14 cellular contexts compared by ENCODE assay signal in the genomic region with DNA sequence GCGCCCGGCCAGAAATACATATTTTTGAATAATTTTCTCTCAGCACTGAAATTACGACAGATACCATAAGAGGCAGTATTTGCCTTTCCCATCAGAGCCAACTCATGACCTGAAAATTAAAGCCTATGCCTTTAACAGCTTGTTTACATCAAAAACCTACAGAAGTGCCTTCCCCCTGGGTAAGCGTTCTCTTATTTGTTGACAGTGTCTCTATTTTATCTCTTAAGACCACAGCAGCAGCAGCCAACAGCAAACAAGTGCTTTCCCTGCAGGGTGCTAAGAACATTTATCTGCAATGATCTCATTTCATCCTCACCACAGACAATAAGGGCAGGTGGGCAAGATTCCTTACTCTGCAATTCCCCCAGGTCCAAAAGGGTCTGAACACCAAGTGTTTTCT. TPM values are rescaled to one million over a fixed set of nuclear protein-coding genes. Genes with fewer than 3 reads are reported as not detected.
A peak's percentile ranks its signal among the peaks of the same experiment; 100 is the strongest.
DNase-seq lines count a peak whose midpoint lies in the region; ATAC-seq and TF ChIP-seq lines count a peak whose summit lies in the region.
"Had no signal": no experiment of that assay in that cellular context is flagged by ENCODE, and none has a peak within 500 bp of the region (broad histone marks: within the 10 kb centered on the region; RNA-seq: fewer than 3 reads in every experiment).

No MANE protein-coding gene starts in this region.

- no peak overlapping the region for H3K4me3 Mint-ChIP-seq in T-cell
- H3K4me3 Mint-ChIP-seq: stimulated activated memory B cell treated with anti-CD40 and anti-IgM and Interleukin-4, amounts not matched to agents 10 μg/mL and 1 μg/mL and 100 μg/mL, for 72 hours had no signal

- H4K20me1 ChIP-seq in hepatocyte (ENCODE audit: insufficient read depth, poor library complexity, severe bottlenecking) = peaks cover 100% of the 10 kb centered on the region

- no peaks in the 10 kb centered on the region for H3K27me3 Mint-ChIP-seq in T-cell
- H3K27me3 Mint-ChIP-seq: stimulated activated memory B cell treated with anti-CD40 and anti-IgM and Interleukin-4, amounts not matched to agents 10 μg/mL and 1 μg/mL and 100 μg/mL, for 72 hours had no signal

- peak overlapping the region; percentile 45 for H3K9ac ChIP-seq in SK-N-MC (ENCODE audit: insufficient read length)

- no peaks in the 10 kb centered on the region for H3K27me3 ChIP-seq in cardiac muscle cell
- H3K27me3 ChIP-seq in hepatocyte = no peaks in the 10 kb centered on the region
- H3K27me3 ChIP-seq in testis = no peaks in the 10 kb centered on the region
- H3K27me3 ChIP-seq: SJCRH30 had no signal

- WGBS in hepatocyte (ENCODE audit: low lambda C conversion rate, missing lambda C conversion rate) = 61% methylated on average over 4 of the region's 4 CpGs
- 57 to 70% methylated on average over 4 of the region's 4 CpGs for WGBS in testis, 2 donors

- POLR2A ChIA-PET in T-cell (lab: Charles Lee) = interaction anchor here in 1 of 2 donors (0.6 kb wide), 1 partner anchor 21 kb away, joined by 3 read pairs; no protein-coding TSS in a partner anchor

- H3K36me3 ChIP-seq in cardiac muscle cell (peaks cover 16% of the 10 kb centered on the region), SK-N-MC (ENCODE audit: insufficient read depth, low read length) (peaks cover 55% of the 10 kb centered on the region), hepatocyte (replicated peaks; ENCODE audit: insufficient read depth, low read depth) (peaks cover 3% of the 10 kb centered on the region), testis (ENCODE audit: low read depth, missing control alignments) (no peaks in the 10 kb centered on the region)

- TF ChIP-seq POLR2A in testis (IDR thresholded peaks at IDR 0.05) = no peak

- H2AFZ ChIP-seq in hepatocyte = no peak overlapping the region

- TF ChIP-seq CTCF in cardiac muscle cell (IDR thresholded peaks at IDR 0.05; ENCODE audit: low read depth, low read length) (no peak), hepatocyte (IDR thresholded peaks at IDR 0.05; ENCODE audit: poor library complexity) (peak; percentile 3), testis (IDR thresholded peaks at IDR 0.05) (no peak)

- H3K4me3 ChIP-seq in cardiac muscle cell (no peak overlapping the region), SK-N-MC (no peak overlapping the region), hepatocyte (no peak overlapping the region), testis (no peak overlapping the region)
- H3K4me3 ChIP-seq: SJCRH30 had no signal

- no peak for ATAC-seq in Right ventricle myocardium superior (ENCODE audit: poor library complexity)
- ATAC-seq in T-cell (replicated peaks in 1 of 4) = no peak
- ATAC-seq: stimulated activated memory B cell treated with anti-CD40 and anti-IgM and Interleukin-4, amounts not matched to agents 10 μg/mL and 1 μg/mL and 100 μg/mL, for 72 hours had no signal

- no peaks in the 10 kb centered on the region for H3K9me3 ChIP-seq in cardiac muscle cell (ENCODE audit: low read depth)
- H3K9me3 ChIP-seq in SK-N-MC (ENCODE audit: low read depth, low read length) = no peaks in the 10 kb centered on the region
- H3K9me3 ChIP-seq in hepatocyte (ENCODE audit: low read depth) = no peaks in the 10 kb centered on the region
- no peaks in the 10 kb centered on the region for H3K9me3 ChIP-seq in testis
- H3K9me3 ChIP-seq: SJCRH30 had no signal

- H3K9me3 Mint-ChIP-seq in T-cell = no peaks in the 10 kb centered on the region
- H3K9me3 Mint-ChIP-seq: stimulated activated memory B cell treated with anti-CD40 and anti-IgM and Interleukin-4, amounts not matched to agents 10 μg/mL and 1 μg/mL and 100 μg/mL, for 72 hours had no signal

- H3K27ac Mint-ChIP-seq in T-cell = no peak overlapping the region
- H3K27ac Mint-ChIP-seq: stimulated activated memory B cell treated with anti-CD40 and anti-IgM and Interleukin-4, amounts not matched to agents 10 μg/mL and 1 μg/mL and 100 μg/mL, for 72 hours had no signal

- H3K4me2 ChIP-seq in hepatocyte = peak overlapping the region; percentile 64

- H3K9me2 ChIP-seq in hepatocyte (replicated peaks; ENCODE audit: insufficient read depth) = no peaks in the 10 kb centered on the region

- H3K79me2 ChIP-seq in hepatocyte = peaks cover 100% of the 10 kb centered on the region

- peaks cover 24% of the 10 kb centered on the region for H3K36me3 Mint-ChIP-seq in T-cell

- H3K4me1 ChIP-seq in cardiac muscle cell (ENCODE audit: low read depth) (peaks cover 35% of the 10 kb centered on the region), hepatocyte (ENCODE audit: insufficient read depth) (peaks cover 31% of the 10 kb centered on the region), testis (peaks cover 44% of the 10 kb centered on the region)

- peaks cover 50 to 67% (median 63%) of the 10 kb centered on the region in 3 donors for H3K4me1 Mint-ChIP-seq in T-cell

- DNase-seq in cardiac muscle cell (ENCODE audit: low read depth in 1 of 2, low spot score in 1 of 2) (no peak), Right ventricle myocardium superior (no peak), SK-N-MC (ENCODE audit: low read depth, low spot score) (no peak), hepatocyte (ENCODE audit: low spot score) (peak; percentile 9), testis (no peak), T-cell (no peak), AG08395 (ENCODE audit: low spot score) (no peak), cortex of kidney (lab: John Stamatoyannopoulos, UW) (no peak)
- DNase-seq: activated CD8-positive, alpha-beta memory T cell treated with anti-CD3 and anti-CD28 coated beads, Interleukin-2, amount 50 U/mL, for 48 hours; effector CD4-positive, alpha-beta T cell; MM.1S; occipital lobe; SJCRH30 had no signal

- peak overlapping the region; percentile 73 for H3K27ac ChIP-seq in cardiac muscle cell
- peak overlapping the region; percentile 64; the same call in 1 of the 2 replicates for H3K27ac ChIP-seq in SK-N-MC
- H3K27ac ChIP-seq in hepatocyte = peak overlapping the region; percentile 74
- peak overlapping the region; percentile 37 to 41 for H3K27ac ChIP-seq in testis
- H3K27ac ChIP-seq: SJCRH30 had no signal

- intact Hi-C loops in Right ventricle myocardium superior (cut with DNase I) = no loop called here
- intact Hi-C loops in testis (cut with DNase I; ENCODE audit: low total_unique reads) = no loop called here

- CTCF ChIA-PET in T-cell (lab: Charles Lee) = no interaction called here

RNA-seq across cellular contexts. Expression of gene AKAP8L, which starts 6.0 kb away (rescaled TPM):
- 207 and 410 TPM in 2 replicates for total RNA-seq in cardiac muscle cell
- 235 and 328 TPM in 2 replicates for polyA plus RNA-seq in cardiac muscle cell
- 74.5 TPM for total RNA-seq in Right ventricle myocardium superior
- 88.7 and 93.8 TPM in 2 replicates for total RNA-seq in hepatocyte
- 155 and 181 TPM in 2 replicates for polyA plus RNA-seq in hepatocyte
- 100 to 1,000 TPM; 334 to 399 TPM for total RNA-seq in testis
- 131 TPM for polyA plus RNA-seq in testis (ENCODE audit: insufficient read depth, low read depth, low replicate concordance)
- 100 to 1,000 TPM; 134 to 198 (median 184) TPM for total RNA-seq in T-cell

RNA-seq across cellular contexts. Expression of gene AKAP8, which starts 33.2 kb away (rescaled TPM):
- 16.3 and 34.5 TPM in 2 replicates for total RNA-seq in cardiac muscle cell
- 17.8 and 24.1 TPM in 2 replicates for polyA plus RNA-seq in cardiac muscle cell
- 20.6 TPM for total RNA-seq in Right ventricle myocardium superior
- total RNA-seq in hepatocyte = 18.6 and 20.0 TPM in 2 replicates
- 22.9 and 26.5 TPM in 2 replicates for polyA plus RNA-seq in hepatocyte
- 10 to 100 TPM; 44.0 to 46.3 TPM for total RNA-seq in testis
- 20.1 TPM for polyA plus RNA-seq in testis (ENCODE audit: insufficient read depth, low read depth, low replicate concordance)
- 10 to 100 TPM; 75.8 to 90.3 (median 86.7) TPM for total RNA-seq in T-cell

RNA-seq across cellular contexts. Expression of gene WIZ, which starts 36.9 kb away (rescaled TPM):
- 60.4 and 82.7 TPM in 2 replicates for total RNA-seq in cardiac muscle cell
- polyA plus RNA-seq in cardiac muscle cell = 40.3 and 45.9 TPM in 2 replicates
- total RNA-seq in Right ventricle myocardium superior = 21.9 TPM
- 10.6 and 18.6 TPM in 2 replicates for total RNA-seq in hepatocyte
- polyA plus RNA-seq in hepatocyte = 24.5 and 34.9 TPM in 2 replicates
- total RNA-seq in testis = 100 to 1,000 TPM; 109 to 118 TPM
- polyA plus RNA-seq in testis (ENCODE audit: insufficient read depth, low read depth, low replicate concordance) = 66.2 TPM
- 10 to 100 TPM; 19.7 to 39.1 (median 34.6) TPM for total RNA-seq in T-cell

RNA-seq across cellular contexts. Expression of gene RASAL3, which starts 51.5 kb away (rescaled TPM):
- total RNA-seq in cardiac muscle cell (0.14 TPM in 1 of 2 replicates, not detected in the other), Right ventricle myocardium superior (0.65 TPM), hepatocyte (0.07 TPM in 1 of 2 replicates, not detected in the other), testis (1 to 10 TPM; 1.4 to 2.7 TPM), T-cell (100 to 1,000 TPM; 166 to 296 (median 284) TPM)
- polyA plus RNA-seq in cardiac muscle cell (0.46 TPM in 1 of 2 replicates, not detected in the other), hepatocyte (0.12 and 0.23 TPM in 2 replicates), testis (ENCODE audit: insufficient read depth, low read depth, low replicate concordance) (2.0 TPM)
